Comparison of ENCODE assay signal across 16 cellular contexts in genomic region chr10:7563368-7563767, GRCh38.
A peak's percentile ranks its signal among the peaks of the same experiment; 100 is the strongest.
DNase-seq lines count a peak whose midpoint lies in the region; ATAC-seq and TF ChIP-seq lines count a peak whose summit lies in the region.
"Had no signal": no experiment of that assay in that cellular context is flagged by ENCODE, and none has a peak within 500 bp of the region (broad histone marks: within the 10 kb centered on the region; RNA-seq: fewer than 3 reads in every experiment).

No MANE protein-coding gene starts in this region.

- H2BK12ac ChIP-seq in trophoblast cell (ENCODE audit: low read length) = no peak overlapping the region

- peaks cover 30% of the 10 kb centered on the region for H3K4me1 Mint-ChIP-seq in mesothelial cell of epicardium
- H3K4me1 Mint-ChIP-seq: activated CD8-positive, alpha-beta memory T cell treated with anti-CD3 and anti-CD28 coated beads, Interleukin-2, amount 10 ng/mL, durations not matched to agents 7 days and 5 days; CD14-positive monocyte had no signal

- TF ChIP-seq CTCF in adrenal gland (IDR thresholded peaks at IDR 0.05) (no peak), fibroblast of the aortic adventitia (IDR thresholded peaks at IDR 0.05; ENCODE audit: insufficient read depth, low read length) (no peak), mesothelial cell of epicardium (IDR thresholded peaks at IDR 0.05; ENCODE audit: unreplicated experiment) (no peak), transverse colon (IDR thresholded peaks at IDR 0.05) (no peak)

- in situ Hi-C loops in transverse colon (cut with MboI; ENCODE audit: low pct_ligation_motif_present in 1 of 4, low pct_unique_long_range_greater_than_20kb in 1 of 4, low sequenced_read_pairs in 3 of 4) = no loop called here

- no peak overlapping the region for H3K4me2 ChIP-seq in trophoblast cell (ENCODE audit: low read length)
- H3K4me2 ChIP-seq: GM23338 had no signal

- DNase-seq in adrenal gland (peak in 6 of 7 donors; percentile 35 to 79 (median 48)), fibroblast of the aortic adventitia (ENCODE audit: low read depth) (peak; percentile 51), mesothelial cell of epicardium (ENCODE audit: low spot score in 2 of 2, unreplicated experiment in 2 of 2) (no peak), transverse colon (peak; percentile 30), trophoblast cell (no peak)
- DNase-seq: activated CD8-positive, alpha-beta memory T cell treated with anti-CD3 and anti-CD28 coated beads, Interleukin-2, amount 10 ng/mL, durations not matched to agents 7 days and 5 days; foreskin keratinocyte; stimulated activated CD8-positive, alpha-beta memory T cell treated with anti-CD3 and anti-CD28 coated beads, Interleukin-4, amount 100 ng/mL, for 48 hours had no signal

- peaks cover 1% of the 10 kb centered on the region for H3K27me3 Mint-ChIP-seq in mesothelial cell of epicardium (ENCODE audit: low read depth)

- no peak overlapping the region for H4K8ac ChIP-seq in trophoblast cell (ENCODE audit: low read depth, low read length)

- H3K27me3 ChIP-seq in adrenal gland = no peaks in the 10 kb centered on the region
- no peaks in the 10 kb centered on the region for H3K27me3 ChIP-seq in transverse colon
- H3K27me3 ChIP-seq in trophoblast cell (ENCODE audit: insufficient read depth, low read length) = no peaks in the 10 kb centered on the region
- H3K27me3 ChIP-seq: SJSA1 had no signal

- no peak overlapping the region for H4K91ac ChIP-seq in trophoblast cell (ENCODE audit: low read depth, low read length)

- H2AK5ac ChIP-seq in trophoblast cell (ENCODE audit: low read length) = no peak overlapping the region

- H3K4me1 ChIP-seq in adrenal gland (replicated peaks in 1 of 2) = peaks cover 10 to 18% of the 10 kb centered on the region in 2 donors
- H3K4me1 ChIP-seq in transverse colon = peaks cover 11 to 32% (median 21%) of the 10 kb centered on the region in 4 donors
- H3K4me1 ChIP-seq in trophoblast cell (ENCODE audit: control insufficient read depth in 1 of 2, insufficient read depth in 2 of 2, low read length in 2 of 2) = peaks cover 0 to 2% of the 10 kb centered on the region in 2 experiments
- H3K4me1 ChIP-seq: foreskin keratinocyte had no signal

- no peak overlapping the region for H2AFZ ChIP-seq in trophoblast cell (ENCODE audit: insufficient read depth, low read length, poor library complexity)
- H2AFZ ChIP-seq: GM23338 had no signal

- H3K79me1 ChIP-seq in trophoblast cell (ENCODE audit: low read length) = no peaks in the 10 kb centered on the region

- no peaks in the 10 kb centered on the region for H3K79me2 ChIP-seq in trophoblast cell (ENCODE audit: control insufficient read depth, insufficient read depth, low read length, poor library complexity)

- H3K23ac ChIP-seq in trophoblast cell (ENCODE audit: low read length) = no peak overlapping the region

- H3K27ac ChIP-seq in adrenal gland (no peak overlapping the region), transverse colon (peak overlapping the region; percentile 29 to 74 (median 56)), trophoblast cell (ENCODE audit: low read depth, low read length) (no peak overlapping the region)
- H3K27ac ChIP-seq: foreskin keratinocyte, SJSA1, VCaP had no signal

- 46 to 56% (median 48%) methylated on average over 7 of the region's 7 CpGs for WGBS in adrenal gland, 4 donors
- 52% methylated on average over 7 of the region's 7 CpGs; no CpG with 5 or more reads in 1 of the 2 donors for WGBS in transverse colon (ENCODE audit: low coverage in 1 of 2), 2 donors
- WGBS in trophoblast cell (ENCODE audit: extremely low coverage, insufficient coverage, insufficient read length) = no CpG with 5 or more reads among the region's 7 CpGs

- no peak overlapping the region for H2BK120ac ChIP-seq in trophoblast cell (ENCODE audit: insufficient read depth, low read length, poor library complexity)

- H2BK5ac ChIP-seq in trophoblast cell (ENCODE audit: low read depth, low read length, poor library complexity) = no peak overlapping the region

- H3K14ac ChIP-seq in trophoblast cell (ENCODE audit: low read length) = no peak overlapping the region

- ATAC-seq in GM21447 (IDR thresholded peaks at IDR 0.05; ENCODE audit: unreplicated experiment) = no peak
- no peak for ATAC-seq in HG03342 (IDR thresholded peaks at IDR 0.05; ENCODE audit: unreplicated experiment)
- ATAC-seq: activated CD8-positive, alpha-beta memory T cell treated with anti-CD3 and anti-CD28 coated beads, Interleukin-2, amount 10 ng/mL, durations not matched to agents 7 days and 5 days; foreskin keratinocyte; GM23338 had no signal

- no peaks in the 10 kb centered on the region for H3K9me3 Mint-ChIP-seq in mesothelial cell of epicardium
- H3K9me3 Mint-ChIP-seq: GM23338, neural crest cell had no signal

- H3K36me3 Mint-ChIP-seq in mesothelial cell of epicardium = no peaks in the 10 kb centered on the region
- H3K36me3 Mint-ChIP-seq: activated CD8-positive, alpha-beta memory T cell treated with anti-CD3 and anti-CD28 coated beads, Interleukin-2, amount 10 ng/mL, durations not matched to agents 7 days and 5 days; activated naive CD8-positive, alpha-beta T cell; CD14-positive monocyte had no signal

- no peaks in the 10 kb centered on the region for H3K9me3 ChIP-seq in adrenal gland (replicated peaks in 1 of 3)
- H3K9me3 ChIP-seq in transverse colon = no peaks in the 10 kb centered on the region
- no peaks in the 10 kb centered on the region for H3K9me3 ChIP-seq in trophoblast cell (ENCODE audit: insufficient read depth, low read depth, low read length)
- H3K9me3 ChIP-seq: SJSA1 had no signal

- H3K4me3 ChIP-seq in adrenal gland (no peak overlapping the region), fibroblast of the aortic adventitia (ENCODE audit: low read depth, low read length) (no peak overlapping the region), transverse colon (no peak overlapping the region), trophoblast cell (ENCODE audit: low read depth, low read length) (no peak overlapping the region)
- H3K4me3 ChIP-seq: GM23338, SJSA1 had no signal

- H3K4me3 Mint-ChIP-seq in mesothelial cell of epicardium = no peak overlapping the region
- H3K4me3 Mint-ChIP-seq: activated CD8-positive, alpha-beta memory T cell treated with anti-CD3 and anti-CD28 coated beads, Interleukin-2, amount 10 ng/mL, durations not matched to agents 7 days and 5 days; activated naive CD8-positive, alpha-beta T cell; CD14-positive monocyte; GM23338; neural crest cell had no signal

- TF ChIP-seq POLR2A in adrenal gland (IDR thresholded peaks at IDR 0.05) (no peak), transverse colon (IDR thresholded peaks at IDR 0.05) (no peak)

- H3K9ac ChIP-seq in trophoblast cell (ENCODE audit: low read length) = no peak overlapping the region

- H3K27ac Mint-ChIP-seq in mesothelial cell of epicardium = peak overlapping the region; percentile 85
- H3K27ac Mint-ChIP-seq: activated CD8-positive, alpha-beta memory T cell treated with anti-CD3 and anti-CD28 coated beads, Interleukin-2, amount 10 ng/mL, durations not matched to agents 7 days and 5 days; activated naive CD8-positive, alpha-beta T cell; GM23338 had no signal

- no peak for TF ChIP-seq EP300 in transverse colon (IDR thresholded peaks at IDR 0.05; ENCODE audit: low read depth)

- no peak overlapping the region for H3K18ac ChIP-seq in trophoblast cell (ENCODE audit: low read length)

- intact Hi-C loops in adrenal gland (cut with DNase I) = no loop called here
- intact Hi-C loops in transverse colon (cut with DNase I; ENCODE audit: low total_unique reads) = no loop called here

- H4K12ac ChIP-seq in trophoblast cell (ENCODE audit: low read depth, low read length) = no peak overlapping the region

- H3K36me3 ChIP-seq in adrenal gland (replicated peaks in 1 of 2) = no peaks in the 10 kb centered on the region
- H3K36me3 ChIP-seq in transverse colon = no peaks in the 10 kb centered on the region
- H3K36me3 ChIP-seq in trophoblast cell (ENCODE audit: control insufficient read depth in 1 of 2, insufficient read depth in 2 of 2, low read length in 2 of 2) = no peaks in the 10 kb centered on the region
- H3K36me3 ChIP-seq: SJSA1 had no signal

- no peak overlapping the region for H3K4ac ChIP-seq in trophoblast cell (ENCODE audit: low read depth, low read length)

Comparison
In these comparisons a context has a peak if more than half of its experiments do, and no peak if none do; other contexts are left out.
1. DNase-seq: peak in adrenal gland (6 of 7), fibroblast of the aortic adventitia (single experiment) and transverse colon (single experiment); none in mesothelial cell of epicardium (0 of 2) and trophoblast cell (0 of 2).
2. H3K27ac ChIP-seq: peak in transverse colon (4 of 4); none in adrenal gland (0 of 5) and trophoblast cell (single experiment).